In genomic region chr6:161109366-161109765, GRCh38 we compare ENCODE assay signal across 32 cellular contexts.
"Had no signal": no experiment of that assay in that cellular context is flagged by ENCODE, and none has a peak within 500 bp of the region (broad histone marks: within the 10 kb centered on the region; RNA-seq: fewer than 3 reads in every experiment).

No MANE protein-coding gene starts in this region.

- H3K9me3 ChIP-seq: esophagus squamous epithelium, gastroesophageal sphincter had no signal

- ATAC-seq: activated naive CD4-positive, alpha-beta T cell treated with anti-CD3 and anti-CD28 coated beads, Interleukin-2, amount 50 U/mL, for 72 hours; activated T-cell treated with anti-CD3 and anti-CD28 coated beads, Interleukin-2, amount 50 U/mL, for 72 hours; gastroesophageal sphincter; WTC11 had no signal

- H3K27ac Mint-ChIP-seq: activated CD4-positive, alpha-beta memory T cell treated with anti-CD3 and anti-CD28 coated beads, Interleukin-2, amount 10 ng/mL, durations not matched to agents 7 days and 5 days; activated CD4-positive, alpha-beta T cell treated with anti-CD3 and anti-CD28 coated beads, Interleukin-2, amount 10 ng/mL, durations not matched to agents 7 days and 5 days; activated naive CD4-positive, alpha-beta T cell treated with anti-CD3 and anti-CD28 coated beads, Interleukin-2, amount 10 ng/mL, durations not matched to agents 7 days and 5 days; activated naive CD8-positive, alpha-beta T cell treated with anti-CD3 and anti-CD28 coated beads, Interleukin-2, amount 10 ng/mL, durations not matched to agents 7 days and 5 days; activated T-cell treated with anti-CD3 and anti-CD28 coated beads, Interleukin-2, amount 50 U/mL, for 24 hours; activated T-cell treated with anti-CD3 and anti-CD28 coated beads, Interleukin-2, amount 50 U/mL, for 72 hours; WTC11 had no signal

- FAIRE-seq: astrocyte, bronchial epithelial cell, endometrium, endothelial cell of umbilical vein had no signal

- H3K4me3 Mint-ChIP-seq: activated CD4-positive, alpha-beta memory T cell treated with anti-CD3 and anti-CD28 coated beads, Interleukin-2, amount 10 ng/mL, durations not matched to agents 7 days and 5 days; activated CD4-positive, alpha-beta T cell treated with anti-CD3 and anti-CD28 coated beads, Interleukin-2, amount 10 ng/mL, durations not matched to agents 7 days and 5 days; activated naive CD4-positive, alpha-beta T cell treated with anti-CD3 and anti-CD28 coated beads, Interleukin-2, amount 10 ng/mL, durations not matched to agents 7 days and 5 days; activated naive CD8-positive, alpha-beta T cell treated with anti-CD3 and anti-CD28 coated beads, Interleukin-2, amount 10 ng/mL, durations not matched to agents 7 days and 5 days; activated T-cell treated with anti-CD3 and anti-CD28 coated beads, Interleukin-2, amount 50 U/mL, for 24 hours; activated T-cell treated with anti-CD3 and anti-CD28 coated beads, Interleukin-2, amount 50 U/mL, for 72 hours; central memory CD8-positive, alpha-beta T cell; WTC11 had no signal

- H3K27me3 Mint-ChIP-seq: activated CD4-positive, alpha-beta memory T cell treated with anti-CD3 and anti-CD28 coated beads, Interleukin-2, amount 10 ng/mL, durations not matched to agents 7 days and 5 days; activated CD4-positive, alpha-beta T cell treated with anti-CD3 and anti-CD28 coated beads, Interleukin-2, amount 10 ng/mL, durations not matched to agents 7 days and 5 days; activated naive CD4-positive, alpha-beta T cell treated with anti-CD3 and anti-CD28 coated beads, Interleukin-2, amount 10 ng/mL, durations not matched to agents 7 days and 5 days; activated naive CD8-positive, alpha-beta T cell treated with anti-CD3 and anti-CD28 coated beads, Interleukin-2, amount 10 ng/mL, durations not matched to agents 7 days and 5 days; activated T-cell treated with anti-CD3 and anti-CD28 coated beads, Interleukin-2, amount 50 U/mL, for 24 hours; central memory CD8-positive, alpha-beta T cell had no signal

- H3K27me3 ChIP-seq: brain microvascular endothelial cell, esophagus squamous epithelium, gastroesophageal sphincter had no signal

- H3K27ac ChIP-seq: brain microvascular endothelial cell, coronary artery, epithelial cell of prostate, esophagus squamous epithelium, gastroesophageal sphincter, VCaP had no signal

- DNase-seq: activated CD4-positive, alpha-beta memory T cell treated with anti-CD3 and anti-CD28 coated beads, Interleukin-2, amount 10 ng/mL, durations not matched to agents 7 days and 5 days; activated CD4-positive, alpha-beta T cell treated with anti-CD3 and anti-CD28 coated beads for 1 hour; activated CD4-positive, alpha-beta T cell treated with anti-CD3 and anti-CD28 coated beads for 4 hours; activated CD4-positive, alpha-beta T cell treated with anti-CD3 and anti-CD28 coated beads, Interleukin-2, amount 10 ng/mL, durations not matched to agents 7 days and 5 days; activated CD4-positive, alpha-beta T cell treated with anti-CD3 and anti-CD28 coated beads, Interleukin-2, amount 50 U/mL, for 4 hours; activated CD8-positive, alpha-beta memory T cell treated with anti-CD3 and anti-CD28 coated beads, Interleukin-2, amount 50 U/mL, for 48 hours; activated gamma-delta T cell; activated naive CD4-positive, alpha-beta T cell; activated naive CD4-positive, alpha-beta T cell treated with anti-CD3 and anti-CD28 coated beads, Interleukin-2, amount 10 ng/mL, durations not matched to agents 7 days and 5 days; activated naive CD8-positive, alpha-beta T cell treated with anti-CD3 and anti-CD28 coated beads, Interleukin-2, amount 10 ng/mL, durations not matched to agents 7 days and 5 days; activated T-cell treated with anti-CD3 and anti-CD28 coated beads for 4 hours; activated T-cell treated with anti-CD3 and anti-CD28 coated beads, Interleukin-2, amount 50 U/mL, for 24 hours; activated T-cell treated with anti-CD3 and anti-CD28 coated beads, Interleukin-2, amount 50 U/mL, for 72 hours; brain microvascular endothelial cell; dermis blood vessel endothelial cell; effector CD8-positive, alpha-beta T cell; esophagus squamous epithelium; foreskin melanocyte; head of caudate nucleus; hippocampal formation; T-helper 2 cell had no signal

- H3K4me1 Mint-ChIP-seq: central memory CD8-positive, alpha-beta T cell; WTC11 had no signal

- H3K9me3 Mint-ChIP-seq: activated CD4-positive, alpha-beta memory T cell treated with anti-CD3 and anti-CD28 coated beads, Interleukin-2, amount 10 ng/mL, durations not matched to agents 7 days and 5 days; activated CD4-positive, alpha-beta T cell treated with anti-CD3 and anti-CD28 coated beads, Interleukin-2, amount 10 ng/mL, durations not matched to agents 7 days and 5 days; activated naive CD4-positive, alpha-beta T cell treated with anti-CD3 and anti-CD28 coated beads, Interleukin-2, amount 10 ng/mL, durations not matched to agents 7 days and 5 days; activated naive CD4-positive, alpha-beta T cell treated with anti-CD3 and anti-CD28 coated beads, Interleukin-2, amount 50 U/mL, for 72 hours; activated naive CD8-positive, alpha-beta T cell treated with anti-CD3 and anti-CD28 coated beads, Interleukin-2, amount 10 ng/mL, durations not matched to agents 7 days and 5 days; activated T-cell treated with anti-CD3 and anti-CD28 coated beads, Interleukin-2, amount 50 U/mL, for 24 hours; activated T-cell treated with anti-CD3 and anti-CD28 coated beads, Interleukin-2, amount 50 U/mL, for 72 hours; central memory CD8-positive, alpha-beta T cell; WTC11 had no signal
